24 cellular contexts compared by ENCODE assay signal in genomic region chr6:22027226-22027725, GRCh38.
DNase-seq lines count a peak whose midpoint lies in the region; ATAC-seq lines count a peak whose summit lies in the region.
"Had no signal": no experiment of that assay in that cellular context is flagged by ENCODE, and none has a peak within 500 bp of the region (broad histone marks: within the 10 kb centered on the region; RNA-seq: fewer than 3 reads in every experiment).

No MANE protein-coding gene starts in this region.

- H3K4me1 ChIP-seq in SJSA1 (replicated peaks) = peaks cover 50% of the 10 kb centered on the region

- H3K27me3 ChIP-seq in SJSA1 (replicated peaks) = no peaks in the 10 kb centered on the region
- H3K27me3 ChIP-seq: BE2C, dorsolateral prefrontal cortex, hepatocyte, neutrophil, Peyer's patch had no signal

- H3K27ac ChIP-seq in SJSA1 = peak overlapping the region; percentile 92
- H3K27ac ChIP-seq: epithelial cell of prostate, hepatocyte, KMS-11, neutrophil had no signal

- ATAC-seq in HG02763 (IDR thresholded peaks at IDR 0.05; ENCODE audit: unreplicated experiment) (no peak), GM21717 (IDR thresholded peaks at IDR 0.05; ENCODE audit: unreplicated experiment) (no peak), GM21723 (IDR thresholded peaks at IDR 0.05; ENCODE audit: unreplicated experiment) (no peak)
- ATAC-seq: activated T-cell treated with anti-CD3 and anti-CD28 coated beads, Interleukin-2, amount 50 U/mL, for 72 hours; stimulated activated effector memory CD8-positive, alpha-beta T cell treated with anti-CD3 and anti-CD28 coated beads, Interleukin-12 subunit alpha, Interleukin-12 subunit beta, amount 100 ng/mL, for 72 hours had no signal

- DNase-seq in NCI-H82 (lab: John Stamatoyannopoulos, UW) (peak; percentile 13), NCI-H82 treated with DMSO at 0.1 percent for 48 hours (lab: John Stamatoyannopoulos, UW; ENCODE audit: unreplicated experiment) (no peak), SJSA1 (ENCODE audit: low read depth in 1 of 2, low spot score in 2 of 2) (no peak), foreskin melanocyte (peak; percentile 22), NCI-H2171 (lab: John Stamatoyannopoulos, UW) (no peak)
- DNase-seq: activated CD4-positive, alpha-beta T cell treated with anti-CD3 and anti-CD28 coated beads for 4 hours; activated naive CD4-positive, alpha-beta T cell treated with anti-CD3 and anti-CD28 coated beads, Interleukin-2, amount 10 ng/mL, durations not matched to agents 7 days and 5 days; activated T-cell treated with anti-CD3 and anti-CD28 coated beads, Interleukin-2, amount 50 U/mL, for 72 hours; BE2C; dorsolateral prefrontal cortex; foreskin fibroblast; NCI-H1092 treated with DMSO at 0.1 percent for 48 hours; NCI-H2081 treated with DMSO at 0.1 percent for 48 hours; NK-92 treated with Interleukin-12 subunit alpha and Interleukin-12 subunit beta, amount 100 ng/mL, for 24 hours; Peyer's patch; stimulated activated CD4-positive, alpha-beta T cell treated with anti-CD3 and anti-CD28 coated beads, Interleukin-1b, Interleukin-23, amount 100 ng/mL, for 48 hours had no signal

- no peaks in the 10 kb centered on the region for H3K9me3 ChIP-seq in SJSA1 (replicated peaks)
- H3K9me3 ChIP-seq: BE2C, neutrophil, Peyer's patch had no signal

- H3K4me3 ChIP-seq in SJSA1 = no peak overlapping the region
- H3K4me3 ChIP-seq: dorsolateral prefrontal cortex, hepatocyte, Peyer's patch had no signal

- H3K36me3 ChIP-seq in SJSA1 = no peaks in the 10 kb centered on the region
- H3K36me3 ChIP-seq: BE2C, neutrophil, Peyer's patch had no signal

Comparison
In these comparisons a context has a peak if more than half of its experiments do, and no peak if none do; other contexts are left out.
1. DNase-seq: peak in NCI-H82 (single experiment) and foreskin melanocyte (single experiment); none in NCI-H82 treated with DMSO at 0.1 percent for 48 hours (single experiment), SJSA1 (0 of 2) and NCI-H2171 (single experiment).